Comparison of ENCODE assay signal across 11 cellular contexts in genomic region chr14:68784298-68784910, GRCh38. TPM values are rescaled to one million over a fixed set of nuclear protein-coding genes. Genes with fewer than 3 reads are reported as not detected.
A peak's percentile ranks its signal among the peaks of the same experiment; 100 is the strongest.
DNase-seq lines count a peak whose midpoint lies in the region; ATAC-seq, FAIRE-seq and TF ChIP-seq lines count a peak whose summit lies in the region.
"Had no signal": no experiment of that assay in that cellular context is flagged by ENCODE, and none has a peak within 500 bp of the region (broad histone marks: within the 10 kb centered on the region; RNA-seq: fewer than 3 reads in every experiment).

No MANE protein-coding gene starts in this region.

- DNase-seq in activated CD8-positive, alpha-beta memory T cell treated with anti-CD3 and anti-CD28 coated beads for 24 hours = peak; percentile 64
- DNase-seq in activated CD8-positive, alpha-beta memory T cell treated with anti-CD3 and anti-CD28 coated beads, Interleukin-2, amount 10 ng/mL, durations not matched to agents 7 days and 5 days = no peak
- DNase-seq in astrocyte (ENCODE audit: low read depth) (no peak), lower lobe of right lung (no peak), upper lobe of right lung (peak; percentile 70), AG20443 (ENCODE audit: low spot score) (no peak), endothelial cell (ENCODE audit: low spot score) (no peak)
- DNase-seq: NCI-H524 had no signal

- no peak for FAIRE-seq in astrocyte (lab: Jason Lieb, UNC)

- no peak overlapping the region for H3K4me3 Mint-ChIP-seq in activated CD8-positive, alpha-beta memory T cell treated with anti-CD3 and anti-CD28 coated beads, Interleukin-2, amount 10 ng/mL, durations not matched to agents 7 days and 5 days
- no peak overlapping the region for H3K4me3 Mint-ChIP-seq in astrocyte (ENCODE audit: unreplicated experiment)
- no peak overlapping the region for H3K4me3 Mint-ChIP-seq in endothelial cell (ENCODE audit: unreplicated experiment)
- H3K4me3 Mint-ChIP-seq: GM23338 had no signal

- H3K9me3 ChIP-seq in astrocyte (ENCODE audit: insufficient read depth, low read depth, low read length) (no peaks in the 10 kb centered on the region), lower lobe of right lung (no peaks in the 10 kb centered on the region), upper lobe of right lung (no peaks in the 10 kb centered on the region)

- peaks cover 84% of the 10 kb centered on the region for H3K4me1 Mint-ChIP-seq in activated CD8-positive, alpha-beta memory T cell treated with anti-CD3 and anti-CD28 coated beads, Interleukin-2, amount 10 ng/mL, durations not matched to agents 7 days and 5 days
- H3K4me1 Mint-ChIP-seq in astrocyte (ENCODE audit: low read depth, unreplicated experiment) (peaks cover 49% of the 10 kb centered on the region), endothelial cell (ENCODE audit: unreplicated experiment) (peaks cover 50% of the 10 kb centered on the region)

- H3K4me1 ChIP-seq in astrocyte (ENCODE audit: insufficient read depth, low read length) = peaks cover 66% of the 10 kb centered on the region
- H3K4me1 ChIP-seq in lower lobe of right lung = peaks cover 81% of the 10 kb centered on the region
- peaks cover 54% of the 10 kb centered on the region for H3K4me1 ChIP-seq in upper lobe of right lung

- CTCF ChIA-PET in activated CD8-positive, alpha-beta memory T cell treated with anti-CD3 and anti-CD28 coated beads, Interleukin-2, amount 10 ng/mL, durations not matched to agents 7 days and 5 days (lab: Charles Lee) = interaction anchor here (1.2 to 9.6 kb wide), 3 partner anchors 30 to 535 kb away, joined by 3 to 237 read pairs (median 8); no protein-coding TSS in a partner anchor

- peak overlapping the region; percentile 35 for H3K4me2 ChIP-seq in astrocyte (ENCODE audit: low read length)
- H3K4me2 ChIP-seq: GM23338 had no signal

- no peaks in the 10 kb centered on the region for H3K27me3 Mint-ChIP-seq in activated CD8-positive, alpha-beta memory T cell treated with anti-CD3 and anti-CD28 coated beads, Interleukin-2, amount 10 ng/mL, durations not matched to agents 7 days and 5 days
- no peaks in the 10 kb centered on the region for H3K27me3 Mint-ChIP-seq in astrocyte (ENCODE audit: low read depth, unreplicated experiment)
- peaks cover 5% of the 10 kb centered on the region for H3K27me3 Mint-ChIP-seq in endothelial cell (ENCODE audit: unreplicated experiment)
- H3K27me3 Mint-ChIP-seq: activated naive CD4-positive, alpha-beta T cell treated with anti-CD3 and anti-CD28 coated beads, Interleukin-2, amount 50 U/mL, for 24 hours had no signal

- H3K36me3 ChIP-seq in astrocyte (ENCODE audit: insufficient read depth, low read length) (peaks cover 12% of the 10 kb centered on the region), lower lobe of right lung (peaks cover 31% of the 10 kb centered on the region), upper lobe of right lung (peaks cover 21% of the 10 kb centered on the region)

- H3K27me3 ChIP-seq in astrocyte (ENCODE audit: insufficient read depth, low read length) (no peaks in the 10 kb centered on the region), lower lobe of right lung (ENCODE audit: low read depth) (no peaks in the 10 kb centered on the region), upper lobe of right lung (no peaks in the 10 kb centered on the region)

- peaks cover 13% of the 10 kb centered on the region for H3K79me2 ChIP-seq in astrocyte (ENCODE audit: insufficient read depth, low read length)

- H3K27ac Mint-ChIP-seq in activated CD8-positive, alpha-beta memory T cell treated with anti-CD3 and anti-CD28 coated beads, Interleukin-2, amount 10 ng/mL, durations not matched to agents 7 days and 5 days = no peak overlapping the region
- no peak overlapping the region for H3K27ac Mint-ChIP-seq in astrocyte (ENCODE audit: unreplicated experiment)
- no peak overlapping the region for H3K27ac Mint-ChIP-seq in endothelial cell (ENCODE audit: unreplicated experiment)
- H3K27ac Mint-ChIP-seq: GM23338 had no signal

- H4K20me1 ChIP-seq in astrocyte (ENCODE audit: insufficient read depth, low read length) = peaks cover 10% of the 10 kb centered on the region

- peak overlapping the region; percentile 84 for H3K27ac ChIP-seq in astrocyte (ENCODE audit: low read depth, low read length)
- peak overlapping the region; percentile 38 for H3K27ac ChIP-seq in lower lobe of right lung
- H3K27ac ChIP-seq in upper lobe of right lung = peak overlapping the region; percentile 55

- H3K9ac ChIP-seq in astrocyte (ENCODE audit: low read length) = no peak overlapping the region

- intact Hi-C loops in lower lobe of right lung (cut with DNase I) = no loop called here
- intact Hi-C loops in upper lobe of right lung (cut with DNase I) = loop anchor here (10.0 kb wide), 1 partner anchor 540 kb away; no protein-coding TSS in a partner anchor

- H3K9me3 Mint-ChIP-seq in activated CD8-positive, alpha-beta memory T cell treated with anti-CD3 and anti-CD28 coated beads, Interleukin-2, amount 10 ng/mL, durations not matched to agents 7 days and 5 days (ENCODE audit: low read depth) = no peaks in the 10 kb centered on the region
- H3K9me3 Mint-ChIP-seq in astrocyte (ENCODE audit: unreplicated experiment) (no peaks in the 10 kb centered on the region), endothelial cell (ENCODE audit: unreplicated experiment) (no peaks in the 10 kb centered on the region)
- H3K9me3 Mint-ChIP-seq: activated naive CD4-positive, alpha-beta T cell treated with anti-CD3 and anti-CD28 coated beads, Interleukin-2, amount 50 U/mL, for 24 hours; GM23338 had no signal

- H3K4me3 ChIP-seq in astrocyte (ENCODE audit: insufficient read depth, low read depth, low read length) (no peak overlapping the region), lower lobe of right lung (no peak overlapping the region), upper lobe of right lung (no peak overlapping the region)
- H3K4me3 ChIP-seq: GM23338 had no signal

- no peak for ATAC-seq in activated CD8-positive, alpha-beta memory T cell treated with anti-CD3 and anti-CD28 coated beads, Interleukin-2, amount 10 ng/mL, durations not matched to agents 7 days and 5 days
- ATAC-seq in lower lobe of right lung (peak; percentile 24 to 26), upper lobe of right lung (peak; percentile 27), GM21381 (IDR thresholded peaks at IDR 0.05; ENCODE audit: unreplicated experiment) (no peak)
- ATAC-seq: GM23338 had no signal

- no peak overlapping the region for H2AFZ ChIP-seq in astrocyte (ENCODE audit: low read depth, low read length)
- H2AFZ ChIP-seq: GM23338 had no signal

- H3K36me3 Mint-ChIP-seq in activated CD8-positive, alpha-beta memory T cell treated with anti-CD3 and anti-CD28 coated beads, Interleukin-2, amount 10 ng/mL, durations not matched to agents 7 days and 5 days = peaks cover 22% of the 10 kb centered on the region
- peaks cover 6% of the 10 kb centered on the region for H3K36me3 Mint-ChIP-seq in astrocyte (ENCODE audit: low read depth, unreplicated experiment)
- H3K36me3 Mint-ChIP-seq in endothelial cell (ENCODE audit: low read depth, unreplicated experiment) = peaks cover 28% of the 10 kb centered on the region

- TF ChIP-seq CTCF in astrocyte (IDR thresholded peaks at IDR 0.05; ENCODE audit: insufficient read depth, low read depth, low read length) = no peak
- no peak for TF ChIP-seq CTCF in lower lobe of right lung (IDR thresholded peaks at IDR 0.05)
- TF ChIP-seq CTCF in upper lobe of right lung (IDR thresholded peaks at IDR 0.05) = no peak
- TF ChIP-seq CTCF in endothelial cell (IDR thresholded peaks at IDR 0.05; ENCODE audit: unreplicated experiment) = no peak

RNA-seq across cellular contexts. Expression of gene ZFP36L1, which starts 8.5 kb away (rescaled TPM):
- total RNA-seq in activated CD8-positive, alpha-beta memory T cell treated with anti-CD3 and anti-CD28 coated beads, Interleukin-2, amount 10 ng/mL, durations not matched to agents 7 days and 5 days = 10 to 100 TPM; 53.6 to 85.6 TPM
- 210 and 219 TPM in 2 replicates for total RNA-seq in astrocyte
- 199 TPM for total RNA-seq in lower lobe of right lung
- total RNA-seq in upper lobe of right lung = 187 TPM
- total RNA-seq in endothelial cell (ENCODE audit: unreplicated experiment) = 385 TPM

Comparison
In these comparisons a context has a peak if more than half of its experiments do, and no peak if none do; other contexts are left out.
1. DNase-seq: peak in activated CD8-positive, alpha-beta memory T cell treated with anti-CD3 and anti-CD28 coated beads for 24 hours (single experiment) and upper lobe of right lung (single experiment); none in activated CD8-positive, alpha-beta memory T cell treated with anti-CD3 and anti-CD28 coated beads, Interleukin-2, amount 10 ng/mL, durations not matched to agents 7 days and 5 days (single experiment), astrocyte (single experiment), lower lobe of right lung (single experiment), AG20443 (single experiment) and endothelial cell (single experiment).
2. ATAC-seq: peak in lower lobe of right lung (2 of 2) and upper lobe of right lung (single experiment); none in activated CD8-positive, alpha-beta memory T cell treated with anti-CD3 and anti-CD28 coated beads, Interleukin-2, amount 10 ng/mL, durations not matched to agents 7 days and 5 days (single experiment) and GM21381 (single experiment).
3. Peak in every context shown above with its lines, with median percentiles within 50 percentile points of each other: H3K27ac ChIP-seq.